9 cellular contexts compared by ENCODE assay signal in genomic region chr7:51369746-51370145, GRCh38. TPM values are rescaled to one million over a fixed set of nuclear protein-coding genes. Genes with fewer than 3 reads are reported as not detected.
A peak's percentile ranks its signal among the peaks of the same experiment; 100 is the strongest.
DNase-seq lines count a peak whose midpoint lies in the region; ATAC-seq and TF ChIP-seq lines count a peak whose summit lies in the region.
"Had no signal": no experiment of that assay in that cellular context is flagged by ENCODE, and none has a peak within 500 bp of the region (broad histone marks: within the 10 kb centered on the region; RNA-seq: fewer than 3 reads in every experiment).

No MANE protein-coding gene starts in this region.

- H3K36me3 ChIP-seq in brain microvascular endothelial cell (replicated peaks) = no peaks in the 10 kb centered on the region
- H3K36me3 ChIP-seq in neural progenitor cell = no peaks in the 10 kb centered on the region

- no peaks in the 10 kb centered on the region for H3K36me3 Mint-ChIP-seq in neural progenitor cell

- H3K4me1 Mint-ChIP-seq in neural progenitor cell = peaks cover 12% of the 10 kb centered on the region
- H3K4me1 Mint-ChIP-seq: activated B cell treated with CpG ODN at 0.5 μM for 24 hours had no signal

- H3K27me3 ChIP-seq in brain microvascular endothelial cell (replicated peaks) (no peaks in the 10 kb centered on the region), neural progenitor cell (no peaks in the 10 kb centered on the region)

- H4K20me1 ChIP-seq in neural progenitor cell (ENCODE audit: low read depth) = no peaks in the 10 kb centered on the region

- H2AFZ ChIP-seq in neural progenitor cell (replicated peaks) = peak overlapping the region; percentile 36

- H3K4me2 ChIP-seq in neural progenitor cell = no peak overlapping the region

- DNase-seq in DMS 273 (lab: John Stamatoyannopoulos, UW; ENCODE audit: unreplicated experiment) (peak; percentile 66), DMS 273 treated with DMSO at 0.1 percent for 48 hours (lab: John Stamatoyannopoulos, UW) (no peak), brain microvascular endothelial cell (peak; percentile 28), neural progenitor cell (ENCODE audit: low spot score) (peak; percentile 56), AG08396 (ENCODE audit: low spot score) (no peak), D341Med (ENCODE audit: low spot score) (no peak)
- DNase-seq: activated B cell treated with CpG ODN at 0.5 μM for 24 hours had no signal

- H3F3A ChIP-seq in neural progenitor cell (ENCODE audit: low read depth) = peaks cover 6% of the 10 kb centered on the region

- H3K27me3 Mint-ChIP-seq in neural progenitor cell (ENCODE audit: insufficient read depth, low read depth) = peaks cover 3% of the 10 kb centered on the region
- H3K27me3 Mint-ChIP-seq: activated B cell treated with CpG ODN at 0.5 μM for 24 hours had no signal

- peak; percentile 68 for ATAC-seq in HG03442 (IDR thresholded peaks at IDR 0.05; ENCODE audit: unreplicated experiment)
- no peak for ATAC-seq in GM21723 (IDR thresholded peaks at IDR 0.05; ENCODE audit: unreplicated experiment)

- no peaks in the 10 kb centered on the region for H3K79me2 ChIP-seq in neural progenitor cell (ENCODE audit: low read depth)

- no peak overlapping the region for H3K27ac ChIP-seq in brain microvascular endothelial cell
- no peak overlapping the region for H3K27ac ChIP-seq in neural progenitor cell

- no peak overlapping the region for H3K27ac Mint-ChIP-seq in neural progenitor cell
- H3K27ac Mint-ChIP-seq: activated B cell treated with CpG ODN at 0.5 μM for 24 hours had no signal

- no peak overlapping the region for H3K4me3 ChIP-seq in brain microvascular endothelial cell (ENCODE audit: low read depth, low read length)
- H3K4me3 ChIP-seq in neural progenitor cell = no peak overlapping the region

- TF ChIP-seq CTCF in brain microvascular endothelial cell (IDR thresholded peaks at IDR 0.05; ENCODE audit: low read depth, low read length, missing control alignments) (peak; percentile 54), neural progenitor cell (IDR thresholded peaks at IDR 0.05) (peak; percentile 61)

- H3K9me3 ChIP-seq in neural progenitor cell (ENCODE audit: low read depth) = no peaks in the 10 kb centered on the region

- in situ Hi-C loops in brain microvascular endothelial cell (cut with HindIII; ENCODE audit: low pct_ligation_motif_present, low sequenced_read_pairs) = no loop called here

- H3K4me3 Mint-ChIP-seq in neural progenitor cell = no peak overlapping the region
- H3K4me3 Mint-ChIP-seq: activated B cell treated with CpG ODN at 0.5 μM for 24 hours had no signal

- no peak overlapping the region for H3K9ac ChIP-seq in neural progenitor cell

- H3K9me3 Mint-ChIP-seq in neural progenitor cell = no peaks in the 10 kb centered on the region
- H3K9me3 Mint-ChIP-seq: activated B cell treated with CpG ODN at 0.5 μM for 24 hours had no signal

- H3K4me1 ChIP-seq in neural progenitor cell = peaks cover 9% of the 10 kb centered on the region

RNA-seq across cellular contexts. Expression of gene COBL, which starts 53.1 kb away (rescaled TPM):
- total RNA-seq in neural progenitor cell (ENCODE audit: low replicate concordance) = 5.4 and 6.3 TPM in 2 replicates
- total RNA-seq: activated B cell treated with CpG ODN at 0.5 μM for 24 hours had no signal

Comparison
In these comparisons a context has a peak if more than half of its experiments do, and no peak if none do; other contexts are left out.
1. DNase-seq: peak in DMS 273 (single experiment), brain microvascular endothelial cell (single experiment) and neural progenitor cell (single experiment); none in DMS 273 treated with DMSO at 0.1 percent for 48 hours (single experiment), AG08396 (single experiment) and D341Med (single experiment).